In genomic region chr1:89218941-89219340, GRCh38 we compare ENCODE assay signal across 11 cellular contexts. TPM values are rescaled to one million over a fixed set of nuclear protein-coding genes. Genes with fewer than 3 reads are reported as not detected.
DNase-seq lines count a peak whose midpoint lies in the region; ATAC-seq, FAIRE-seq and TF ChIP-seq lines count a peak whose summit lies in the region.
"Not testable (repeated sequence)": the region's sequence is repeated elsewhere in the genome, so short reads cannot be mapped to it uniquely, and the experiment has no call there.
"Had no signal": no experiment of that assay in that cellular context is flagged by ENCODE, and none has a peak within 500 bp of the region (broad histone marks: within the 10 kb centered on the region; RNA-seq: fewer than 3 reads in every experiment).

No MANE protein-coding gene starts in this region.

- not testable (repeated sequence) for H3K27me3 ChIP-seq in IMR-90 (ENCODE audit: control insufficient read depth, insufficient read depth, low read length); K562 (ENCODE audit: control insufficient read depth in 2 of 2, insufficient read depth in 2 of 2, low read length in 2 of 2); HepG2 (ENCODE audit: control insufficient read depth in 1 of 2, insufficient read depth in 2 of 2, low read length in 2 of 2)

- not testable (repeated sequence) for H3K4ac ChIP-seq in IMR-90 (ENCODE audit: low read depth, low read length)

- not testable (repeated sequence) for TF ChIP-seq RAD21 in A549 (conservative IDR thresholded peaks at IDR 0.05 in 1 of 2, IDR thresholded peaks at IDR 0.05 in 1 of 2); IMR-90 (IDR thresholded peaks at IDR 0.05; ENCODE audit: low read length); K562 (CRISPR knock-in tag; conservative IDR thresholded peaks at IDR 0.05 in 1 of 2, IDR thresholded peaks at IDR 0.05 in 1 of 2); HepG2 (CRISPR knock-in tag; IDR thresholded peaks at IDR 0.05)

- dilution Hi-C loops in IMR-90 (cut with HindIII; ENCODE audit: low sequenced_read_pairs, unreplicated experiment) = not testable (repeated sequence)

- in situ Hi-C loops in IMR-90 (cut with MboI; ENCODE audit: low sequenced_read_pairs); K562 (cut with MboI); HepG2 (cut with HindIII; ENCODE audit: extremely low pct_ligation_motif_present, low pct_unique_long_range_greater_than_20kb): not testable (repeated sequence)

- not testable (repeated sequence) for H2BK20ac ChIP-seq in IMR-90 (ENCODE audit: low read depth, low read length)

- H3K36me3 ChIP-seq in IMR-90 (ENCODE audit: control insufficient read depth, insufficient read depth, low read length); K562 (ENCODE audit: control insufficient read depth, insufficient read depth, low read length); HepG2 (replicated peaks in 1 of 2; ENCODE audit: control insufficient read depth in 1 of 2, insufficient read depth in 2 of 2, low read length in 2 of 2): not testable (repeated sequence)

- POLR2A ChIA-PET in A549 (lab: Yijun Ruan, JAX); IMR-90 (lab: Charles Lee; ENCODE audit: unreplicated experiment); K562 (lab: Yijun Ruan, JAX); HepG2 (lab: Yijun Ruan, JAX): not testable (repeated sequence)

- not testable (repeated sequence) for H3K4me3 Mint-ChIP-seq in mesothelial cell of epicardium

- H3K4me1 Mint-ChIP-seq in mesothelial cell of epicardium = peaks cover 14% of the 10 kb centered on the region

- ATAC-seq in A549; IMR-90 (ENCODE audit: low read depth); K562; HepG2: not testable (repeated sequence)

- H3K4me1 ChIP-seq in A549; IMR-90 (ENCODE audit: control insufficient read depth, insufficient read depth, low read length); K562 (replicated peaks in 1 of 2; ENCODE audit: control insufficient read depth in 2 of 2, insufficient read depth in 2 of 2, low read length in 2 of 2); HepG2 (ENCODE audit: insufficient read depth, low read length): not testable (repeated sequence)

- intact Hi-C loops in IMR-90 (cut with micrococcal nuclease); K562 (cut with micrococcal nuclease); HepG2 (cut with micrococcal nuclease; ENCODE audit: unreplicated experiment): not testable (repeated sequence)

- H2BK120ac ChIP-seq in IMR-90 (ENCODE audit: low read depth, low read length) = not testable (repeated sequence)

- DNase-seq in A549 (ENCODE audit: low read depth in 1 of 2, low spot score in 1 of 2); IMR-90; K562 (ENCODE audit: extremely low read depth in 1 of 4, low spot score in 3 of 4); HepG2 (ENCODE audit: low spot score); mesothelial cell of epicardium (ENCODE audit: low spot score in 2 of 2, unreplicated experiment in 2 of 2): not testable (repeated sequence)

- H3K9me3 ChIP-seq in A549; IMR-90 (ENCODE audit: control insufficient read depth, insufficient read depth, low read length); K562 (replicated peaks; ENCODE audit: control insufficient read depth, insufficient read depth, low read depth, low read length); HepG2 (ENCODE audit: low read length): not testable (repeated sequence)

- CTCF ChIA-PET in A549 (lab: Yijun Ruan, JAX); K562 (lab: Yijun Ruan, JAX; ENCODE audit: low intra/inter-chr PET ratio); HepG2 (lab: Yijun Ruan, JAX; ENCODE audit: low intra/inter-chr PET ratio, low total read pairs): not testable (repeated sequence)
- CTCF ChIA-PET in IMR-90 (lab: Yijun Ruan, JAX) = interaction anchor here (0.7 kb wide), 1 partner anchor 10 kb away, joined by 3 read pairs; no protein-coding TSS in a partner anchor

- not testable (repeated sequence) for H3K79me2 ChIP-seq in K562 (ENCODE audit: control insufficient read depth, insufficient read depth, low read length); HepG2 (ENCODE audit: insufficient read depth, low read length)

- H3K36me3 Mint-ChIP-seq in mesothelial cell of epicardium = not testable (repeated sequence)

- not testable (repeated sequence) for H2AK9ac ChIP-seq in IMR-90 (replicated peaks; ENCODE audit: low read depth, low read length, poor library complexity)

- not testable (repeated sequence) for FAIRE-seq in A549 (lab: Jason Lieb, UNC); K562 (lab: Jason Lieb, UNC); HepG2 (lab: Jason Lieb, UNC)

- not testable (repeated sequence) for H3K4me3 ChIP-seq in A549; IMR-90 (ENCODE audit: insufficient read depth, low read depth, low read length); K562; HepG2 (replicated peaks in 1 of 3; ENCODE audit: insufficient read depth in 1 of 3, low read depth in 2 of 3, low read length in 3 of 3)

- H3K9me3 Mint-ChIP-seq in mesothelial cell of epicardium = peaks cover 14% of the 10 kb centered on the region

- H3K27ac ChIP-seq in A549; IMR-90 (ENCODE audit: insufficient read depth, low read length); K562 (ENCODE audit: extremely low read depth, low read depth, low read length); HepG2 (ENCODE audit: extremely low read length, insufficient read depth, low read length): not testable (repeated sequence)

- not testable (repeated sequence) for TF ChIP-seq EP300 in A549 (IDR thresholded peaks at IDR 0.05); K562 (IDR thresholded peaks at IDR 0.05; ENCODE audit: low read length); HepG2 (IDR thresholded peaks at IDR 0.05; ENCODE audit: low read depth in 2 of 2, low read length in 2 of 2); HepG2 (CRISPR knock-in tag; IDR thresholded peaks at IDR 0.05; ENCODE audit: borderline replicate concordance)

- H3K4me2 ChIP-seq in A549; IMR-90 (ENCODE audit: low read depth, low read length); K562 (ENCODE audit: insufficient read depth, low read length); HepG2 (ENCODE audit: low read depth, low read length): not testable (repeated sequence)

- not testable (repeated sequence) for H3K79me1 ChIP-seq in IMR-90 (ENCODE audit: low read depth in 1 of 2, low read length in 2 of 2)

- BruUV-seq in IMR-90 (replicated peaks; lab: Mats Ljungman, UMichigan); K562 (replicated peaks; lab: Mats Ljungman, UMichigan); HepG2 (replicated peaks; lab: Mats Ljungman, UMichigan): not testable (repeated sequence)

- H2AK5ac ChIP-seq in IMR-90 (ENCODE audit: low read depth, low read length) = not testable (repeated sequence)

- H3K9ac ChIP-seq in IMR-90 (ENCODE audit: low read depth, low read length); K562 (ENCODE audit: insufficient read depth in 1 of 2, low read depth in 2 of 2, low read length in 2 of 2); HepG2 (ENCODE audit: insufficient read depth, low read depth, low read length): not testable (repeated sequence)

- H4K5ac ChIP-seq in IMR-90 (ENCODE audit: low read depth, low read length) = not testable (repeated sequence)

- not testable (repeated sequence) for TF ChIP-seq CTCF in A549 (IDR thresholded peaks at IDR 0.05); IMR-90 (conservative IDR thresholded peaks at IDR 0.05; ENCODE audit: low read depth, low read length); K562 (IDR thresholded peaks at IDR 0.05 in 2 of 3, conservative IDR thresholded peaks at IDR 0.05 in 1 of 3; ENCODE audit: insufficient read depth in 2 of 3, low read depth in 1 of 3, low read length in 3 of 3); HepG2 (CRISPR knock-in tag; IDR thresholded peaks at IDR 0.05); mesothelial cell of epicardium (IDR thresholded peaks at IDR 0.05; ENCODE audit: unreplicated experiment)

- H3K56ac ChIP-seq in IMR-90 (ENCODE audit: extremely low read depth, insufficient read depth, low read length) = not testable (repeated sequence)

- H4K8ac ChIP-seq in IMR-90 (ENCODE audit: low read depth in 2 of 2, low read length in 2 of 2) = not testable (repeated sequence)

- not testable (repeated sequence) for H2BK5ac ChIP-seq in IMR-90 (ENCODE audit: low read depth, low read length, poor library complexity, severe bottlenecking)

- H3K27me3 Mint-ChIP-seq in mesothelial cell of epicardium (ENCODE audit: low read depth) = not testable (repeated sequence)

- H3K27ac Mint-ChIP-seq in mesothelial cell of epicardium = peak overlapping the region; percentile 26

- not testable (repeated sequence) for H3K18ac ChIP-seq in IMR-90 (ENCODE audit: low read depth, low read length)

- TF ChIP-seq POLR2A in A549 (IDR thresholded peaks at IDR 0.05; ENCODE audit: low read length); IMR-90 (IDR thresholded peaks at IDR 0.05; ENCODE audit: low read depth, low read length); K562 (conservative IDR thresholded peaks at IDR 0.05); HepG2 (IDR thresholded peaks at IDR 0.05; ENCODE audit: insufficient read depth in 1 of 2, low read depth in 2 of 2, low read length in 2 of 2): not testable (repeated sequence)

- not testable (repeated sequence) for H3K23ac ChIP-seq in IMR-90 (ENCODE audit: low read depth, low read length)

- not testable (repeated sequence) for H2AFZ ChIP-seq in IMR-90 (replicated peaks; ENCODE audit: low read length, poor library complexity); K562 (ENCODE audit: low read depth, low read length); HepG2 (ENCODE audit: low read length)

- WGBS in A549 (ENCODE audit: missing lambda C conversion rate) = 0% methylated on average over 2 of the region's 3 CpGs
- WGBS in IMR-90 (ENCODE audit: extremely low coverage in 2 of 2, insufficient read length in 1 of 2), 2 experiments = no CpG with 5 or more reads among the region's 3 CpGs
- WGBS in K562 (ENCODE audit: insufficient coverage, low coverage, missing lambda C conversion rate) = 3% methylated on average over 3 of the region's 3 CpGs
- WGBS in HepG2 (ENCODE audit: low lambda C conversion rate) = 0% methylated on average over 3 of the region's 3 CpGs

- not testable (repeated sequence) for H4K20me1 ChIP-seq in IMR-90 (ENCODE audit: insufficient read depth, low read length); K562 (replicated peaks; ENCODE audit: control insufficient read depth, insufficient read depth, low read length); HepG2 (ENCODE audit: insufficient read depth, low read length)

- not testable (repeated sequence) for H4K91ac ChIP-seq in IMR-90 (ENCODE audit: insufficient read depth, low read depth, low read length)

- not testable (repeated sequence) for H3K9me1 ChIP-seq in IMR-90 (ENCODE audit: insufficient read depth, low read length); K562 (ENCODE audit: control insufficient read depth, insufficient read depth, low read length)

- H2BK15ac ChIP-seq in IMR-90 (ENCODE audit: low read depth, low read length) = not testable (repeated sequence)

- H3K14ac ChIP-seq in IMR-90 (replicated peaks; ENCODE audit: low read depth, low read length) = not testable (repeated sequence)

RNA-seq across cellular contexts. Expression of gene GBP4, which starts 20.2 kb away (rescaled TPM):
- polyA plus RNA-seq in A549 (2011; rRNA removed) = not detected in 2 replicates
- polyA plus RNA-seq in A549 (2012; cell fraction: cytosol; rRNA removed) = not detected in 2 replicates
- not detected in 2 replicates for polyA plus RNA-seq in A549 (2012; cell fraction: nucleus; rRNA removed)
- not detected in 3 replicates for polyA plus RNA-seq in A549 (2017; fragmentation: RNase III; extraction: RNeasy Plus Mini Kit Qiagen cat#74134 plus additional on column Dnase treatment)
- 0.04 TPM in 1 of 2 replicates, not detected in the other for polyA minus RNA-seq in A549 (2011; rRNA and poly(A)+ RNA removed)
- not detected in 2 replicates for total RNA-seq in IMR-90 (2012; rRNA removed)
- not detected in 2 replicates for polyA plus RNA-seq in IMR-90 (2012; rRNA removed)
- polyA plus RNA-seq in IMR-90 (2012; cell fraction: cytosol; rRNA removed) = not detected in 2 replicates
- polyA plus RNA-seq in IMR-90 (2012; cell fraction: nucleus; rRNA removed; ENCODE audit: low replicate concordance) = not detected in 2 replicates
- 0.16 and 0.44 TPM in 2 replicates for total RNA-seq in K562 (2011; cell fraction: chromatin; rRNA removed; ENCODE audit: low replicate concordance)
- total RNA-seq in K562 (2011; cell fraction: nucleolus; rRNA removed) = not detected in 2 replicates
- 0.07 TPM in 1 of 2 replicates, not detected in the other for total RNA-seq in K562 (2011; cell fraction: nucleoplasm; rRNA removed)
- 0.05 and 0.08 TPM in 2 replicates for total RNA-seq in K562 (2014; rRNA removed)
- total RNA-seq in K562 (2014; rRNA removed; fragmentation: Illumina TruSeq; extraction: Trizol) = 0.07 and 0.19 TPM in 2 replicates
- total RNA-seq in K562 (2015; rRNA removed; fragmentation: Illumina TruSeq; extraction: Trizol) = 0.04 and 0.22 TPM in 2 replicates
- 0.11 and 0.24 TPM in 2 replicates for total RNA-seq in K562 (2021)
- 0.40 and 1.5 TPM in 2 replicates for polyA plus RNA-seq in K562 (2011; rRNA removed)
- polyA plus RNA-seq in K562 (2011; cell fraction: cytosol; rRNA removed) = 0.30 and 1.4 TPM in 2 replicates
- polyA plus RNA-seq in K562 (2011; cell fraction: nucleus; rRNA removed) = 0.10 and 0.65 TPM in 2 replicates
- 0.09 and 0.15 TPM in 2 replicates for polyA plus RNA-seq in K562 (2012)
- 0.04 and 0.11 TPM in 2 replicates for polyA plus RNA-seq in K562 (2014; fragmentation: Illumina TruSeq; extraction: Trizol)
- under 1 TPM; 0.04 to 0.11 TPM for polyA plus RNA-seq in K562 (2014; fragmentation: Nextera tagmentation; extraction: Ambion mirVana)
- 0.07 and 0.17 TPM in 2 replicates for polyA plus RNA-seq in K562 (2014; rRNA removed)
- 0.46 and 1.6 TPM in 2 replicates for polyA minus RNA-seq in K562 (2011; rRNA and poly(A)+ RNA removed)
- 0.82 and 0.86 TPM in 2 replicates for polyA minus RNA-seq in K562 (2011; cell fraction: cytosol; rRNA and poly(A)+ RNA removed)
- polyA minus RNA-seq in K562 (2011; cell fraction: nucleus; rRNA and poly(A)+ RNA removed) = under 0.01 and 0.89 TPM in 2 replicates
- total RNA-seq in HepG2 (2016; rRNA removed; fragmentation: Illumina TruSeq; extraction: Trizol) = not detected in 2 replicates
- not detected in 2 replicates for total RNA-seq in HepG2 (2016; cell fraction: cytosol; rRNA removed; fragmentation: Illumina TruSeq; extraction: Trizol; ENCODE audit: low read depth)
- total RNA-seq in HepG2 (2016; cell fraction: insoluble cytoplasmic fraction; rRNA removed; fragmentation: Illumina TruSeq; extraction: Trizol) = not detected in 2 replicates
- not detected in 2 replicates for total RNA-seq in HepG2 (2016; cell fraction: membrane; rRNA removed; fragmentation: Illumina TruSeq; extraction: Trizol)
- total RNA-seq in HepG2 (2016; cell fraction: nucleus; rRNA removed; fragmentation: Illumina TruSeq; extraction: Trizol) = not detected in 2 replicates
- not detected in 2 replicates for polyA plus RNA-seq in HepG2 (2011; rRNA removed)
- not detected in 2 replicates for polyA plus RNA-seq in HepG2 (2011; cell fraction: cytosol; rRNA removed)
- polyA plus RNA-seq in HepG2 (2011; cell fraction: nucleus; rRNA removed) = not detected in 2 replicates
- not detected in 2 replicates for polyA plus RNA-seq in HepG2 (2012)
- 0.02 TPM in 1 of 2 replicates, not detected in the other for polyA plus RNA-seq in HepG2 (2016; cell fraction: cytosol; fragmentation: Illumina TruSeq; extraction: Trizol; ENCODE audit: low read depth)
- not detected in 2 replicates for polyA plus RNA-seq in HepG2 (2016; cell fraction: insoluble cytoplasmic fraction; fragmentation: Illumina TruSeq; extraction: Trizol; ENCODE audit: low read depth)
- not detected in 2 replicates for polyA plus RNA-seq in HepG2 (2016; cell fraction: membrane; fragmentation: Illumina TruSeq; extraction: Trizol; ENCODE audit: low read depth)
- not detected in 2 replicates for polyA plus RNA-seq in HepG2 (2016; cell fraction: nucleus; fragmentation: Illumina TruSeq; extraction: Trizol; ENCODE audit: insufficient read depth, low read depth)
- 0.33 TPM in 1 of 2 replicates, not detected in the other for polyA minus RNA-seq in HepG2 (2011; rRNA and poly(A)+ RNA removed; ENCODE audit: low replicate concordance)
- not detected in 2 replicates for polyA minus RNA-seq in HepG2 (2011; cell fraction: cytosol; rRNA and poly(A)+ RNA removed)
- not detected in 2 replicates for polyA minus RNA-seq in HepG2 (2011; cell fraction: nucleus; rRNA and poly(A)+ RNA removed)
- 4.8 to 6.7 TPM (median 5.5 TPM) in 3 replicates for total RNA-seq in mesothelial cell of epicardium
- polyA plus RNA-seq: AG04450 had no signal

RNA-seq across cellular contexts. Expression of gene GBP7, which starts 43.1 kb away (rescaled TPM):
- polyA plus RNA-seq in A549 (2011; rRNA removed) = not detected in 2 replicates
- polyA plus RNA-seq in A549 (2012; cell fraction: cytosol; rRNA removed) = not detected in 2 replicates
- polyA plus RNA-seq in A549 (2012; cell fraction: nucleus; rRNA removed) = not detected in 2 replicates
- not detected in 3 replicates for polyA plus RNA-seq in A549 (2017; fragmentation: RNase III; extraction: RNeasy Plus Mini Kit Qiagen cat#74134 plus additional on column Dnase treatment)
- not detected in 2 replicates for polyA minus RNA-seq in A549 (2011; rRNA and poly(A)+ RNA removed)
- total RNA-seq in IMR-90 (2012; rRNA removed) = not detected in 2 replicates
- polyA plus RNA-seq in IMR-90 (2012; rRNA removed) = not detected in 2 replicates
- not detected in 2 replicates for polyA plus RNA-seq in IMR-90 (2012; cell fraction: cytosol; rRNA removed)
- not detected in 2 replicates for polyA plus RNA-seq in IMR-90 (2012; cell fraction: nucleus; rRNA removed; ENCODE audit: low replicate concordance)
- total RNA-seq in K562 (2011; cell fraction: chromatin; rRNA removed; ENCODE audit: low replicate concordance) = not detected in 2 replicates
- total RNA-seq in K562 (2011; cell fraction: nucleolus; rRNA removed) = not detected in 2 replicates
- not detected in 2 replicates for total RNA-seq in K562 (2011; cell fraction: nucleoplasm; rRNA removed)
- total RNA-seq in K562 (2014; rRNA removed) = not detected in 2 replicates
- total RNA-seq in K562 (2014; rRNA removed; fragmentation: Illumina TruSeq; extraction: Trizol) = not detected in 2 replicates
- total RNA-seq in K562 (2015; rRNA removed; fragmentation: Illumina TruSeq; extraction: Trizol) = not detected in 2 replicates
- not detected in 2 replicates for total RNA-seq in K562 (2021)
- not detected in 2 replicates for polyA plus RNA-seq in K562 (2011; rRNA removed)
- not detected in 2 replicates for polyA plus RNA-seq in K562 (2011; cell fraction: cytosol; rRNA removed)
- not detected in 2 replicates for polyA plus RNA-seq in K562 (2011; cell fraction: nucleus; rRNA removed)
- polyA plus RNA-seq in K562 (2012) = 0.03 TPM in 1 of 2 replicates, not detected in the other
- polyA plus RNA-seq in K562 (2014; fragmentation: Illumina TruSeq; extraction: Trizol) = not detected in 2 replicates
- polyA plus RNA-seq in K562 (2014; fragmentation: Nextera tagmentation; extraction: Ambion mirVana) = under 1 TPM in 1 of 2 experiments, not detected in 1; 0.03 TPM
- polyA plus RNA-seq in K562 (2014; rRNA removed) = not detected in 2 replicates
- not detected in 2 replicates for polyA minus RNA-seq in K562 (2011; rRNA and poly(A)+ RNA removed)
- polyA minus RNA-seq in K562 (2011; cell fraction: cytosol; rRNA and poly(A)+ RNA removed) = not detected in 2 replicates
- not detected in 2 replicates for polyA minus RNA-seq in K562 (2011; cell fraction: nucleus; rRNA and poly(A)+ RNA removed)
- total RNA-seq in HepG2 (2016; rRNA removed; fragmentation: Illumina TruSeq; extraction: Trizol) = not detected in 2 replicates
- total RNA-seq in HepG2 (2016; cell fraction: cytosol; rRNA removed; fragmentation: Illumina TruSeq; extraction: Trizol; ENCODE audit: low read depth) = not detected in 2 replicates
- total RNA-seq in HepG2 (2016; cell fraction: insoluble cytoplasmic fraction; rRNA removed; fragmentation: Illumina TruSeq; extraction: Trizol) = not detected in 2 replicates
- not detected in 2 replicates for total RNA-seq in HepG2 (2016; cell fraction: membrane; rRNA removed; fragmentation: Illumina TruSeq; extraction: Trizol)
- not detected in 2 replicates for total RNA-seq in HepG2 (2016; cell fraction: nucleus; rRNA removed; fragmentation: Illumina TruSeq; extraction: Trizol)
- polyA plus RNA-seq in HepG2 (2011; rRNA removed) = not detected in 2 replicates
- polyA plus RNA-seq in HepG2 (2011; cell fraction: cytosol; rRNA removed) = not detected in 2 replicates
- not detected in 2 replicates for polyA plus RNA-seq in HepG2 (2011; cell fraction: nucleus; rRNA removed)
- not detected in 2 replicates for polyA plus RNA-seq in HepG2 (2012)
- not detected in 2 replicates for polyA plus RNA-seq in HepG2 (2016; cell fraction: cytosol; fragmentation: Illumina TruSeq; extraction: Trizol; ENCODE audit: low read depth)
- polyA plus RNA-seq in HepG2 (2016; cell fraction: insoluble cytoplasmic fraction; fragmentation: Illumina TruSeq; extraction: Trizol; ENCODE audit: low read depth) = not detected in 2 replicates
- polyA plus RNA-seq in HepG2 (2016; cell fraction: membrane; fragmentation: Illumina TruSeq; extraction: Trizol; ENCODE audit: low read depth) = not detected in 2 replicates
- polyA plus RNA-seq in HepG2 (2016; cell fraction: nucleus; fragmentation: Illumina TruSeq; extraction: Trizol; ENCODE audit: insufficient read depth, low read depth) = not detected in 2 replicates
- polyA minus RNA-seq in HepG2 (2011; rRNA and poly(A)+ RNA removed; ENCODE audit: low replicate concordance) = not detected in 2 replicates
- not detected in 2 replicates for polyA minus RNA-seq in HepG2 (2011; cell fraction: cytosol; rRNA and poly(A)+ RNA removed)
- polyA minus RNA-seq in HepG2 (2011; cell fraction: nucleus; rRNA and poly(A)+ RNA removed) = not detected in 2 replicates
- not detected in 3 replicates for total RNA-seq in mesothelial cell of epicardium
- total RNA-seq: A172, A673 had no signal
- polyA plus RNA-seq: AG04450; CD14-positive monocyte; CD4-positive, alpha-beta memory T cell; CD8-positive, alpha-beta memory T cell had no signal

RNA-seq across cellular contexts. Expression of gene GBP5, which starts 53.7 kb away (rescaled TPM):
- polyA plus RNA-seq in A549 (2011; rRNA removed) = 0.04 and 0.07 TPM in 2 replicates
- polyA plus RNA-seq in A549 (2012; cell fraction: cytosol; rRNA removed) = not detected in 2 replicates
- polyA plus RNA-seq in A549 (2012; cell fraction: nucleus; rRNA removed) = not detected in 2 replicates
- polyA plus RNA-seq in A549 (2017; fragmentation: RNase III; extraction: RNeasy Plus Mini Kit Qiagen cat#74134 plus additional on column Dnase treatment) = not detected in 3 replicates
- polyA minus RNA-seq in A549 (2011; rRNA and poly(A)+ RNA removed) = not detected in 2 replicates
- total RNA-seq in IMR-90 (2012; rRNA removed) = not detected in 2 replicates
- not detected in 2 replicates for polyA plus RNA-seq in IMR-90 (2012; rRNA removed)
- polyA plus RNA-seq in IMR-90 (2012; cell fraction: cytosol; rRNA removed) = not detected in 2 replicates
- not detected in 2 replicates for polyA plus RNA-seq in IMR-90 (2012; cell fraction: nucleus; rRNA removed; ENCODE audit: low replicate concordance)
- total RNA-seq in K562 (2011; cell fraction: chromatin; rRNA removed; ENCODE audit: low replicate concordance) = 0.16 and 0.44 TPM in 2 replicates
- total RNA-seq in K562 (2011; cell fraction: nucleolus; rRNA removed) = 0.50 TPM in 1 of 2 replicates, not detected in the other
- 0.15 and 0.23 TPM in 2 replicates for total RNA-seq in K562 (2011; cell fraction: nucleoplasm; rRNA removed)
- total RNA-seq in K562 (2014; rRNA removed) = 0.23 and 0.61 TPM in 2 replicates
- 0.69 and 0.86 TPM in 2 replicates for total RNA-seq in K562 (2014; rRNA removed; fragmentation: Illumina TruSeq; extraction: Trizol)
- total RNA-seq in K562 (2015; rRNA removed; fragmentation: Illumina TruSeq; extraction: Trizol) = 0.36 and 0.57 TPM in 2 replicates
- total RNA-seq in K562 (2021) = 0.29 and 0.40 TPM in 2 replicates
- 0.91 and 2.9 TPM in 2 replicates for polyA plus RNA-seq in K562 (2011; rRNA removed)
- polyA plus RNA-seq in K562 (2011; cell fraction: cytosol; rRNA removed) = 0.31 and 1.2 TPM in 2 replicates
- 0.77 and 3.9 TPM in 2 replicates for polyA plus RNA-seq in K562 (2011; cell fraction: nucleus; rRNA removed)
- polyA plus RNA-seq in K562 (2012) = 0.46 and 1.2 TPM in 2 replicates
- 0.58 and 0.66 TPM in 2 replicates for polyA plus RNA-seq in K562 (2014; fragmentation: Illumina TruSeq; extraction: Trizol)
- under 1 TPM; 0.35 to 0.57 TPM for polyA plus RNA-seq in K562 (2014; fragmentation: Nextera tagmentation; extraction: Ambion mirVana)
- polyA plus RNA-seq in K562 (2014; rRNA removed) = 0.49 and 0.65 TPM in 2 replicates
- polyA minus RNA-seq in K562 (2011; rRNA and poly(A)+ RNA removed) = 0.46 and 2.7 TPM in 2 replicates
- 0.38 TPM in 1 of 2 replicates, not detected in the other for polyA minus RNA-seq in K562 (2011; cell fraction: cytosol; rRNA and poly(A)+ RNA removed)
- polyA minus RNA-seq in K562 (2011; cell fraction: nucleus; rRNA and poly(A)+ RNA removed) = 0.81 and 2.4 TPM in 2 replicates
- not detected in 2 replicates for total RNA-seq in HepG2 (2016; rRNA removed; fragmentation: Illumina TruSeq; extraction: Trizol)
- total RNA-seq in HepG2 (2016; cell fraction: cytosol; rRNA removed; fragmentation: Illumina TruSeq; extraction: Trizol; ENCODE audit: low read depth) = not detected in 2 replicates
- total RNA-seq in HepG2 (2016; cell fraction: insoluble cytoplasmic fraction; rRNA removed; fragmentation: Illumina TruSeq; extraction: Trizol) = not detected in 2 replicates
- not detected in 2 replicates for total RNA-seq in HepG2 (2016; cell fraction: membrane; rRNA removed; fragmentation: Illumina TruSeq; extraction: Trizol)
- total RNA-seq in HepG2 (2016; cell fraction: nucleus; rRNA removed; fragmentation: Illumina TruSeq; extraction: Trizol) = not detected in 2 replicates
- polyA plus RNA-seq in HepG2 (2011; rRNA removed) = 0.01 TPM in 1 of 2 replicates, not detected in the other
- polyA plus RNA-seq in HepG2 (2011; cell fraction: cytosol; rRNA removed) = not detected in 2 replicates
- not detected in 2 replicates for polyA plus RNA-seq in HepG2 (2011; cell fraction: nucleus; rRNA removed)
- not detected in 2 replicates for polyA plus RNA-seq in HepG2 (2012)
- polyA plus RNA-seq in HepG2 (2016; cell fraction: cytosol; fragmentation: Illumina TruSeq; extraction: Trizol; ENCODE audit: low read depth) = not detected in 2 replicates
- not detected in 2 replicates for polyA plus RNA-seq in HepG2 (2016; cell fraction: insoluble cytoplasmic fraction; fragmentation: Illumina TruSeq; extraction: Trizol; ENCODE audit: low read depth)
- not detected in 2 replicates for polyA plus RNA-seq in HepG2 (2016; cell fraction: membrane; fragmentation: Illumina TruSeq; extraction: Trizol; ENCODE audit: low read depth)
- polyA plus RNA-seq in HepG2 (2016; cell fraction: nucleus; fragmentation: Illumina TruSeq; extraction: Trizol; ENCODE audit: insufficient read depth, low read depth) = not detected in 2 replicates
- 0.33 TPM in 1 of 2 replicates, not detected in the other for polyA minus RNA-seq in HepG2 (2011; rRNA and poly(A)+ RNA removed; ENCODE audit: low replicate concordance)
- polyA minus RNA-seq in HepG2 (2011; cell fraction: cytosol; rRNA and poly(A)+ RNA removed) = not detected in 2 replicates
- polyA minus RNA-seq in HepG2 (2011; cell fraction: nucleus; rRNA and poly(A)+ RNA removed) = not detected in 2 replicates
- total RNA-seq in mesothelial cell of epicardium = not detected in 3 replicates
- total RNA-seq: A172, A673 had no signal
- polyA plus RNA-seq: AG04450 had no signal
